In genomic region chr22:28594784-28595324, GRCh38 we compare ENCODE assay signal across 8 cellular contexts.
DNase-seq lines count a peak whose midpoint lies in the region; ATAC-seq and TF ChIP-seq lines count a peak whose summit lies in the region.

No MANE protein-coding gene starts in this region.

- no peak overlapping the region for H3K4me3 Mint-ChIP-seq in neural crest cell

- peak; percentile 66 for DNase-seq in NCI-H2107 treated with DMSO at 0.1 percent for 48 hours (lab: John Stamatoyannopoulos, UW; ENCODE audit: unreplicated experiment)
- DNase-seq in NCI-H2107 (lab: John Stamatoyannopoulos, UW), result no peak
- peak; percentile 44 for DNase-seq in NCI-H1105 (lab: John Stamatoyannopoulos, UW)
- DNase-seq in fibroblast of gingiva (ENCODE audit: low read depth), result peak; percentile 68
- DNase-seq in neural crest cell (ENCODE audit: low read depth, low spot score), result no peak
- DNase-seq in GOT3 (lab: John Stamatoyannopoulos, UW), result no peak

- H3K4me1 Mint-ChIP-seq in neural crest cell, result peaks cover 8% of the 10 kb centered on the region

- no peaks in the 10 kb centered on the region for H3K36me3 Mint-ChIP-seq in neural crest cell (ENCODE audit: low read depth)

- no peaks in the 10 kb centered on the region for H3K27me3 Mint-ChIP-seq in neural crest cell (ENCODE audit: low read depth)

- ATAC-seq in SK-N-SH treated with all-trans-retinoic acid at 6 μM for 48 hours, result peak; percentile 97
- no peak for ATAC-seq in GM21526 (IDR thresholded peaks at IDR 0.05; ENCODE audit: low FRiP score, unreplicated experiment)

- H3K9me3 Mint-ChIP-seq in neural crest cell, result no peaks in the 10 kb centered on the region

- peak; percentile 93 for TF ChIP-seq CTCF in neural crest cell (conservative IDR thresholded peaks at IDR 0.05)

- no peak overlapping the region for H3K27ac Mint-ChIP-seq in neural crest cell (ENCODE audit: unreplicated experiment)

TF ChIP-seq in SK-N-SH treated with all-trans-retinoic acid at 6 μM for 48 hours, 23 proteins besides CTCF, POLR2A, EP300 and RAD21:
- TF ChIP-seq TCF4 (CRISPR knock-in tag; IDR thresholded peaks at IDR 0.05; ENCODE audit: borderline replicate concordance) (peak; percentile 85), ZNF565 (CRISPR knock-in tag; conservative IDR thresholded peaks at IDR 0.05; ENCODE audit: low read depth) (no peak), ZNF70 (CRISPR knock-in tag; IDR thresholded peaks at IDR 0.05) (no peak), ARNTL (CRISPR knock-in tag; IDR thresholded peaks at IDR 0.05; ENCODE audit: borderline replicate concordance, low read depth) (no peak), ISL1 (CRISPR knock-in tag; IDR thresholded peaks at IDR 0.05) (peak; percentile 51; the same call in 1 of the 2 replicates), PPARA (CRISPR knock-in tag; IDR thresholded peaks at IDR 0.05; ENCODE audit: borderline replicate concordance) (no peak), CSRNP3 (CRISPR knock-in tag; IDR thresholded peaks at IDR 0.05) (no peak), ZNF8 (CRISPR knock-in tag; IDR thresholded peaks at IDR 0.05) (no peak), OSR1 (CRISPR knock-in tag; IDR thresholded peaks at IDR 0.05) (no peak), POU6F1 (CRISPR knock-in tag; IDR thresholded peaks at IDR 0.05; ENCODE audit: borderline replicate concordance, low read depth) (no peak)

Comparison
In these comparisons a context has a peak if more than half of its experiments do, and no peak if none do; other contexts are left out.
1. DNase-seq: peak in NCI-H2107 treated with DMSO at 0.1 percent for 48 hours (single experiment), NCI-H1105 (single experiment) and fibroblast of gingiva (single experiment); none in NCI-H2107 (single experiment), neural crest cell (single experiment) and GOT3 (single experiment).